ENCODE assay signal across 9 cellular contexts in the genomic region with DNA sequence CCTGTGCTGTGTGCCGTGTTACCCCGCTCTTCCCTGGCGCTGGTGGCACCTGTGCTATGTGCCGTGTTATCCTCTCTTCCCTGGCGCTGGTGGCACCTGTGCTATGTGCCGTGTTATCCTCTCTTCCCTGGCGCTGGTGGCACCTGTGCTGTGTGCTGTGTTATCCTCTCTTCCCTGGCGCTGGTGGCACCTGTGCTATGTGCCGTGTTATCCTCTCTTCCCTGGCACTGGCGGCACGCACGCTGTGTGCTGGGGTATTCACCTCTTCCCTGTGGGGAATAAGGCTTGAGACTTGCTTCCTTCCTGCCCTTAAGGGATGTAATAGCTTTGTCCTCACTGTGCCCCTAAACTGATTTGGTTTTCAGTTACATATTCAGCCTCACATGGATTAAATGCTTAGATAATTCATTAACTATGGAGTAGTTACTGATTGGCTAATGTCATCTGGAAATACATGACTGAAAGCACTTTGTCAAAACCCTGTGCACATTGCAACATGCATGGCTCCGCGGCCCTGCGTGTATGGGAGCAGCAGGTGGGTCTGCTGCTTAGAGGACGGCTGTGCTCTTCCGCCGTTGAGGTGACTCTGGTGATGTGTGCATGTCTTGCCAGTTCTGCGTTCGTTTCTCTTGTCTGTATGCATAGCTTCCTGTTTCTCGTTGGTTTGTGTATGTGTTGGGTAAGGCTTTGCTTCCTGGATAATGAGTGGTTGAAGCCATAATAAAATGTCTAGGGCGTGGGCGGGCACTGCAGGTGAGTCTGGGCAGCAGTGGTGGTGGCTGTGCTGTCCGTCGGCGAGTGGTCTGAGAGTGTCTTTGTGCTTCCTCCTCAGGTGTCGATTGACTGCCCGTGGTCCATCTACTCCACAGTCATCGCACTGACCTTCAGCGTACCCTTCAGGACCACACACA. TPM values are rescaled to one million over a fixed set of nuclear protein-coding genes. Genes with fewer than 3 reads are reported as not detected.
DNase-seq lines count a peak whose midpoint lies in the region; ATAC-seq and TF ChIP-seq lines count a peak whose summit lies in the region.
"Had no signal": no experiment of that assay in that cellular context is flagged by ENCODE, and none has a peak within 500 bp of the region (broad histone marks: within the 10 kb centered on the region; RNA-seq: fewer than 3 reads in every experiment).

No MANE protein-coding gene starts in this region.

- TF ChIP-seq CTCF in Calu3 (IDR thresholded peaks at IDR 0.05; ENCODE audit: unreplicated experiment) (no peak), natural killer cell (IDR thresholded peaks at IDR 0.05) (no peak), endodermal cell (conservative IDR thresholded peaks at IDR 0.05) (no peak)

- H3K36me3 ChIP-seq in endodermal cell (ENCODE audit: control insufficient read depth, insufficient read depth, low read length): peaks cover 81% of the 10 kb centered on the region

- no peaks in the 10 kb centered on the region for H3K9me3 ChIP-seq in endodermal cell (ENCODE audit: control insufficient read depth, low read length)

- H3K27me3 Mint-ChIP-seq in Calu3 (ENCODE audit: unreplicated experiment): no peaks in the 10 kb centered on the region
- no peaks in the 10 kb centered on the region for H3K27me3 Mint-ChIP-seq in natural killer cell (ENCODE audit: low read depth in 2 of 2)
- H3K27me3 Mint-ChIP-seq in endodermal cell (ENCODE audit: insufficient read depth): no peaks in the 10 kb centered on the region

- DNase-seq in Calu3 (peak; percentile 16), natural killer cell (no peak), Right ventricle myocardium inferior (ENCODE audit: missing footprints) (no peak), endodermal cell (no peak)
- DNase-seq in activated naive CD4-positive, alpha-beta T cell treated with anti-CD3 and anti-CD28 coated beads, Interleukin-2, amount 50 U/mL, for 72 hours (ENCODE audit: low spot score in 2 of 2): peak in 1 of 2 donors; percentile 47
- DNase-seq: left ventricle myocardium superior had no signal

- peaks cover 21% of the 10 kb centered on the region for H3K4me1 Mint-ChIP-seq in Calu3 (ENCODE audit: low read depth, unreplicated experiment)
- H3K4me1 Mint-ChIP-seq in natural killer cell: peaks cover 64 to 74% of the 10 kb centered on the region in 2 donors
- H3K4me1 Mint-ChIP-seq in endodermal cell: no peaks in the 10 kb centered on the region

- intact Hi-C loops in Calu3 (cut with micrococcal nuclease; ENCODE audit: unreplicated experiment): no loop called here
- intact Hi-C loops in natural killer cell (cut with micrococcal nuclease): no loop called here
- intact Hi-C loops in Right ventricle myocardium inferior (cut with DNase I): no loop called here

- no peak overlapping the region for H3K4me3 ChIP-seq in endodermal cell (ENCODE audit: low read length)

- no peaks in the 10 kb centered on the region for H3K27me3 ChIP-seq in endodermal cell (ENCODE audit: control insufficient read depth, insufficient read depth, low read length, poor library complexity, severe bottlenecking)

- H3K27ac Mint-ChIP-seq in Calu3 (ENCODE audit: unreplicated experiment) (peak overlapping the region; percentile 16), natural killer cell (peak overlapping the region; percentile 98 to 99), endodermal cell (no peak overlapping the region)
- H3K27ac Mint-ChIP-seq in activated naive CD4-positive, alpha-beta T cell treated with anti-CD3 and anti-CD28 coated beads, Interleukin-2, amount 50 U/mL, for 72 hours: peak overlapping the region; percentile 89 to 92

- H3K4me3 Mint-ChIP-seq in Calu3 (ENCODE audit: low read depth, unreplicated experiment): peak overlapping the region; percentile 47
- H3K4me3 Mint-ChIP-seq in natural killer cell: peak overlapping the region; percentile 94
- no peak overlapping the region for H3K4me3 Mint-ChIP-seq in endodermal cell

- no peaks in the 10 kb centered on the region for H3K4me1 ChIP-seq in endodermal cell (ENCODE audit: control insufficient read depth, insufficient read depth, low read length)

- ATAC-seq in HG03571 (IDR thresholded peaks at IDR 0.05; ENCODE audit: unreplicated experiment) (peak; percentile 39), natural killer cell (peak; percentile 54 to 85 (median 66)), Right ventricle myocardium inferior (no peak), GM21360 (IDR thresholded peaks at IDR 0.05; ENCODE audit: unreplicated experiment) (no peak), GM19455 (IDR thresholded peaks at IDR 0.05; ENCODE audit: unreplicated experiment) (no peak)
- peak; percentile 61 to 76 for ATAC-seq in activated naive CD4-positive, alpha-beta T cell treated with anti-CD3 and anti-CD28 coated beads, Interleukin-2, amount 50 U/mL, for 72 hours
- ATAC-seq: left ventricle myocardium superior had no signal

- H3K36me3 Mint-ChIP-seq in Calu3 (ENCODE audit: insufficient read depth, unreplicated experiment) (peaks cover 31% of the 10 kb centered on the region), natural killer cell (peaks cover 7% of the 10 kb centered on the region), endodermal cell (ENCODE audit: low read depth) (peaks cover 69% of the 10 kb centered on the region)
- H3K36me3 Mint-ChIP-seq in activated naive CD4-positive, alpha-beta T cell treated with anti-CD3 and anti-CD28 coated beads, Interleukin-2, amount 50 U/mL, for 72 hours: peaks cover 34 to 47% of the 10 kb centered on the region in 2 donors

- H3K9ac ChIP-seq in endodermal cell (ENCODE audit: extremely low read depth, low read length, poor library complexity, severe bottlenecking): no peak overlapping the region

- CTCF ChIA-PET in Calu3 (lab: Charles Lee): interaction anchor here (0.5 to 1.4 kb wide), 2 partner anchors 11 to 22 kb away, joined by 4 read pairs; no protein-coding TSS in a partner anchor

- H3K9me3 Mint-ChIP-seq in Calu3 (ENCODE audit: low read depth, unreplicated experiment) (no peaks in the 10 kb centered on the region), natural killer cell (no peaks in the 10 kb centered on the region), endodermal cell (no peaks in the 10 kb centered on the region)
- no peaks in the 10 kb centered on the region for H3K9me3 Mint-ChIP-seq in activated naive CD4-positive, alpha-beta T cell treated with anti-CD3 and anti-CD28 coated beads, Interleukin-2, amount 50 U/mL, for 72 hours

- 94% methylated on average over 26 to 30 of the region's 30 CpGs for WGBS in endodermal cell (ENCODE audit: insufficient coverage in 1 of 2, insufficient read length in 1 of 2), 2 experiments

- H3K27ac ChIP-seq in endodermal cell (ENCODE audit: low read depth, low read length): no peak overlapping the region

- BruUV-seq in Calu3 (replicated peaks; lab: Mats Ljungman, UMichigan): no TSS peak

RNA-seq across cellular contexts. Expression of gene PWP2, which starts 17.9 kb away (rescaled TPM):
- total RNA-seq in Calu3 (2022) (16.3 and 18.1 TPM in 2 replicates), natural killer cell (10 to 100 TPM; 28.5 to 32.7 (median 32.7) TPM), Right ventricle myocardium inferior (8.1 TPM), endodermal cell (1 to 10 TPM; 9.1 to 9.6 TPM)
- total RNA-seq in activated naive CD4-positive, alpha-beta T cell treated with anti-CD3 and anti-CD28 coated beads, Interleukin-2, amount 50 U/mL, for 72 hours: 10 to 100 TPM; 38.6 to 51.6 TPM
- polyA plus RNA-seq in endodermal cell (2013, experiment 1 of 2): 6.1 TPM
- 2.9 TPM for polyA plus RNA-seq in endodermal cell (2013, experiment 2 of 2)

RNA-seq across cellular contexts. Expression of gene GATD3, which starts 44.2 kb away (rescaled TPM):
- total RNA-seq in Calu3 (2022) (23.9 and 24.6 TPM in 2 replicates), natural killer cell (10 to 100 TPM; 24.8 to 37.1 (median 27.8) TPM), Right ventricle myocardium inferior (143 TPM), endodermal cell (10 to 100 TPM; 16.3 to 22.5 TPM)
- total RNA-seq in activated naive CD4-positive, alpha-beta T cell treated with anti-CD3 and anti-CD28 coated beads, Interleukin-2, amount 50 U/mL, for 72 hours: 10 to 100 TPM; 35.3 to 76.8 TPM
- 12.6 TPM for polyA plus RNA-seq in endodermal cell (2013, experiment 1 of 2)
- 8.7 TPM for polyA plus RNA-seq in endodermal cell (2013, experiment 2 of 2)

Comparison
In these comparisons a context has a peak if more than half of its experiments do, and no peak if none do; other contexts are left out.
1. ATAC-seq: peak in HG03571 (single experiment), activated naive CD4-positive, alpha-beta T cell treated with anti-CD3 and anti-CD28 coated beads, Interleukin-2, amount 50 U/mL, for 72 hours (2 of 2) and natural killer cell (3 of 3); none in Right ventricle myocardium inferior (single experiment), GM21360 (single experiment) and GM19455 (single experiment).